In genomic region chr2:234991793-234992192, GRCh38 we compare ENCODE assay signal across 22 cellular contexts. TPM values are rescaled to one million over a fixed set of nuclear protein-coding genes. Genes with fewer than 3 reads are reported as not detected.
"Had no signal": no experiment of that assay in that cellular context is flagged by ENCODE, and none has a peak within 500 bp of the region (broad histone marks: within the 10 kb centered on the region; RNA-seq: fewer than 3 reads in every experiment).

No MANE protein-coding gene starts in this region.

- H3K9me3 Mint-ChIP-seq: activated naive CD4-positive, alpha-beta T cell treated with anti-CD3 and anti-CD28 coated beads, Interleukin-2, amount 10 ng/mL, durations not matched to agents 7 days and 5 days; activated T-helper 2 cell treated with anti-CD3 and anti-CD28 coated beads, Interferon-gamma antibody, Interleukin-2, Interleukin-4, amounts not matched to agents 10 μg/mL and 5 μg/mL and 100 μg/mL, durations not matched to agents 14 hours and 24 hours and 36 hours; central memory CD8-positive, alpha-beta T cell had no signal

- H3K27ac Mint-ChIP-seq: activated naive CD4-positive, alpha-beta T cell treated with anti-CD3 and anti-CD28 coated beads, Interleukin-2, amount 10 ng/mL, durations not matched to agents 7 days and 5 days; activated T-helper 2 cell treated with anti-CD3 and anti-CD28 coated beads, Interferon-gamma antibody, Interleukin-2, Interleukin-4, amounts not matched to agents 10 μg/mL and 5 μg/mL and 100 μg/mL, durations not matched to agents 14 hours and 24 hours and 36 hours; naive thymus-derived CD4-positive, alpha-beta T cell had no signal

- H3K4me3 Mint-ChIP-seq: activated naive CD4-positive, alpha-beta T cell treated with anti-CD3 and anti-CD28 coated beads, Interleukin-2, amount 10 ng/mL, durations not matched to agents 7 days and 5 days; central memory CD8-positive, alpha-beta T cell; naive thymus-derived CD4-positive, alpha-beta T cell had no signal

- H3K36me3 Mint-ChIP-seq: activated naive CD4-positive, alpha-beta T cell treated with anti-CD3 and anti-CD28 coated beads, Interleukin-2, amount 10 ng/mL, durations not matched to agents 7 days and 5 days; naive thymus-derived CD4-positive, alpha-beta T cell had no signal

- H3K27ac ChIP-seq: adrenal gland, esophagus squamous epithelium, gastrocnemius medialis, heart right ventricle, SK-N-MC, suprapubic skin, upper lobe of right lung had no signal

- H3K4me1 Mint-ChIP-seq: activated naive CD4-positive, alpha-beta T cell treated with anti-CD3 and anti-CD28 coated beads, Interleukin-2, amount 10 ng/mL, durations not matched to agents 7 days and 5 days had no signal

- H3K9me3 ChIP-seq: adrenal gland, esophagus squamous epithelium, gastrocnemius medialis, suprapubic skin, upper lobe of right lung had no signal

- ATAC-seq: gastrocnemius medialis; left colon; naive thymus-derived CD4-positive, alpha-beta T cell; upper lobe of right lung had no signal

- FAIRE-seq: endothelial cell of umbilical vein had no signal

- H3K27me3 ChIP-seq: adrenal gland, esophagus squamous epithelium, gastrocnemius medialis, heart right ventricle, suprapubic skin, upper lobe of right lung had no signal

- H3K4me3 ChIP-seq: adrenal gland, esophagus squamous epithelium, gastrocnemius medialis, heart right ventricle, SK-N-MC, skin epidermis, suprapubic skin, upper lobe of right lung had no signal

- DNase-seq: activated CD4-positive, alpha-beta T cell treated with anti-CD3 and anti-CD28 coated beads, Interleukin-2, amount 50 U/mL, for 4 hours; activated CD4-positive, CD25-positive, alpha-beta regulatory T cell treated with anti-CD3 and anti-CD28 coated beads, Interleukin-2, amount 50 U/mL, for 72 hours; activated naive CD4-positive, alpha-beta T cell treated with anti-CD3 and anti-CD28 coated beads, Interleukin-2, amount 10 ng/mL, durations not matched to agents 7 days and 5 days; adrenal gland; effector CD8-positive, alpha-beta T cell; esophagus squamous epithelium; gastrocnemius medialis; heart right ventricle; left colon; naive thymus-derived CD4-positive, alpha-beta T cell; retina; stimulated activated CD4-positive, alpha-beta T cell treated with anti-CD3 and anti-CD28 coated beads, Interleukin-4, amount 100 ng/mL, for 4 hours; stimulated activated CD8-positive, alpha-beta memory T cell treated with anti-CD3 and anti-CD28 coated beads, Interleukin-4, amount 100 ng/mL, for 48 hours; stimulated activated naive CD4-positive, alpha-beta T cell treated with Interleukin-2 at 50 U/mL for 16 hours; T-helper 9 cell; upper lobe of right lung had no signal

- H3K36me3 ChIP-seq: adrenal gland, gastrocnemius medialis, upper lobe of right lung had no signal

RNA-seq across cellular contexts. Expression of gene SH3BP4, which starts 40.0 kb away (rescaled TPM):
- polyA plus RNA-seq: naive thymus-derived CD4-positive, alpha-beta T cell had no signal
